ENCODE assay signal across 1 cellular context in the genomic region with DNA sequence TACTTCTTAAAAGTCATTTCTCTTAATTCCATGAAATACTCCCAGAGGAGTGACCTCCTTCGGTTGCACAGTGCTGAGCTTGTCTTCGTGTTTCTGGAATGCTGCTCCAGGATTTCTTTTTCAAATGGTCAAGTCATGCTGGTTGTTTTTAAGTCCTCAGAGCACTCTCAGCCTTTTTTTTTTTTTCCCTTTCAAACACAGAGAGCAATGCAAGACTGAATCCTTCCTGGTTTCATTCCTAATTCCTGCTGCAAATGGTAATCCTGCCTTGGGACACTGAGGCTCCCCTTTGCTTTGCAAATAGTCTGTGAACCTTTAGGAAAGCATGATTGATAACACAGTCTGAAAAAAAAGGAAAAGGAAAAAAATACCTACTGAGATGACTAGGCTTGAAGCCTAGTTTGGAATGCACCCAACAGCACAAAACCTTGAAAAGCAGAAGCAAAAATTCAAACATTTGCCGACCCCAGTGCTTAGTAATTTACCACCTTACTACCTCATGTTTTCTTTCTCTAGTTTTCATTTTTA.
TF ChIP-seq lines count a peak whose summit lies in the region.

No MANE protein-coding gene starts in this region.

TF ChIP-seq in H1, 55 proteins besides CTCF, POLR2A, EP300 and RAD21:
- TF ChIP-seq RNF2 (IDR thresholded peaks at IDR 0.05; ENCODE audit: borderline replicate concordance, low read depth, low read length, missing control alignments, poor library complexity, severe bottlenecking) (no peak), SAP30 (IDR thresholded peaks at IDR 0.05; ENCODE audit: insufficient read depth, insufficient replicate concordance, low read length) (no peak), EGR1 (IDR thresholded peaks at IDR 0.05; ENCODE audit: borderline replicate concordance, low read depth, low read length) (no peak), CBX5 (IDR thresholded peaks at IDR 0.05; ENCODE audit: low read depth, low read length) (no peak), SIX5 (IDR thresholded peaks at IDR 0.05; ENCODE audit: low read depth, low read length) (no peak), SP4 (IDR thresholded peaks at IDR 0.05; ENCODE audit: low read length) (no peak), TBP (IDR thresholded peaks at IDR 0.05; ENCODE audit: low read depth, low read length) (no peak), CBX8 (IDR thresholded peaks at IDR 0.05; ENCODE audit: borderline replicate concordance, low read depth, low read length) (no peak), CEBPB (IDR thresholded peaks at IDR 0.05; ENCODE audit: low read depth, low read length) (no peak), POU5F1 (IDR thresholded peaks at IDR 0.05; ENCODE audit: low read depth, low read length) (no peak), SIRT6 (IDR thresholded peaks at IDR 0.05; ENCODE audit: low read length) (no peak), BRCA1 (IDR thresholded peaks at IDR 0.05; ENCODE audit: low read depth, low read length) (no peak), SIN3A (conservative IDR thresholded peaks at IDR 0.05 in 1 of 2, IDR thresholded peaks at IDR 0.05 in 1 of 2; ENCODE audit: low read depth in 1 of 2, low read length in 2 of 2) (no peak), PHF8 (conservative IDR thresholded peaks at IDR 0.05; ENCODE audit: low read depth, low read length) (no peak), KDM5A (IDR thresholded peaks at IDR 0.05; ENCODE audit: low read length) (no peak), HDAC2 (IDR thresholded peaks at IDR 0.05; ENCODE audit: borderline replicate concordance in 1 of 2, low read depth in 2 of 2, low read length in 2 of 2) (no peak), SP2 (IDR thresholded peaks at IDR 0.05; ENCODE audit: low read length) (no peak)
- TF ChIP-seq, protein P1, sequence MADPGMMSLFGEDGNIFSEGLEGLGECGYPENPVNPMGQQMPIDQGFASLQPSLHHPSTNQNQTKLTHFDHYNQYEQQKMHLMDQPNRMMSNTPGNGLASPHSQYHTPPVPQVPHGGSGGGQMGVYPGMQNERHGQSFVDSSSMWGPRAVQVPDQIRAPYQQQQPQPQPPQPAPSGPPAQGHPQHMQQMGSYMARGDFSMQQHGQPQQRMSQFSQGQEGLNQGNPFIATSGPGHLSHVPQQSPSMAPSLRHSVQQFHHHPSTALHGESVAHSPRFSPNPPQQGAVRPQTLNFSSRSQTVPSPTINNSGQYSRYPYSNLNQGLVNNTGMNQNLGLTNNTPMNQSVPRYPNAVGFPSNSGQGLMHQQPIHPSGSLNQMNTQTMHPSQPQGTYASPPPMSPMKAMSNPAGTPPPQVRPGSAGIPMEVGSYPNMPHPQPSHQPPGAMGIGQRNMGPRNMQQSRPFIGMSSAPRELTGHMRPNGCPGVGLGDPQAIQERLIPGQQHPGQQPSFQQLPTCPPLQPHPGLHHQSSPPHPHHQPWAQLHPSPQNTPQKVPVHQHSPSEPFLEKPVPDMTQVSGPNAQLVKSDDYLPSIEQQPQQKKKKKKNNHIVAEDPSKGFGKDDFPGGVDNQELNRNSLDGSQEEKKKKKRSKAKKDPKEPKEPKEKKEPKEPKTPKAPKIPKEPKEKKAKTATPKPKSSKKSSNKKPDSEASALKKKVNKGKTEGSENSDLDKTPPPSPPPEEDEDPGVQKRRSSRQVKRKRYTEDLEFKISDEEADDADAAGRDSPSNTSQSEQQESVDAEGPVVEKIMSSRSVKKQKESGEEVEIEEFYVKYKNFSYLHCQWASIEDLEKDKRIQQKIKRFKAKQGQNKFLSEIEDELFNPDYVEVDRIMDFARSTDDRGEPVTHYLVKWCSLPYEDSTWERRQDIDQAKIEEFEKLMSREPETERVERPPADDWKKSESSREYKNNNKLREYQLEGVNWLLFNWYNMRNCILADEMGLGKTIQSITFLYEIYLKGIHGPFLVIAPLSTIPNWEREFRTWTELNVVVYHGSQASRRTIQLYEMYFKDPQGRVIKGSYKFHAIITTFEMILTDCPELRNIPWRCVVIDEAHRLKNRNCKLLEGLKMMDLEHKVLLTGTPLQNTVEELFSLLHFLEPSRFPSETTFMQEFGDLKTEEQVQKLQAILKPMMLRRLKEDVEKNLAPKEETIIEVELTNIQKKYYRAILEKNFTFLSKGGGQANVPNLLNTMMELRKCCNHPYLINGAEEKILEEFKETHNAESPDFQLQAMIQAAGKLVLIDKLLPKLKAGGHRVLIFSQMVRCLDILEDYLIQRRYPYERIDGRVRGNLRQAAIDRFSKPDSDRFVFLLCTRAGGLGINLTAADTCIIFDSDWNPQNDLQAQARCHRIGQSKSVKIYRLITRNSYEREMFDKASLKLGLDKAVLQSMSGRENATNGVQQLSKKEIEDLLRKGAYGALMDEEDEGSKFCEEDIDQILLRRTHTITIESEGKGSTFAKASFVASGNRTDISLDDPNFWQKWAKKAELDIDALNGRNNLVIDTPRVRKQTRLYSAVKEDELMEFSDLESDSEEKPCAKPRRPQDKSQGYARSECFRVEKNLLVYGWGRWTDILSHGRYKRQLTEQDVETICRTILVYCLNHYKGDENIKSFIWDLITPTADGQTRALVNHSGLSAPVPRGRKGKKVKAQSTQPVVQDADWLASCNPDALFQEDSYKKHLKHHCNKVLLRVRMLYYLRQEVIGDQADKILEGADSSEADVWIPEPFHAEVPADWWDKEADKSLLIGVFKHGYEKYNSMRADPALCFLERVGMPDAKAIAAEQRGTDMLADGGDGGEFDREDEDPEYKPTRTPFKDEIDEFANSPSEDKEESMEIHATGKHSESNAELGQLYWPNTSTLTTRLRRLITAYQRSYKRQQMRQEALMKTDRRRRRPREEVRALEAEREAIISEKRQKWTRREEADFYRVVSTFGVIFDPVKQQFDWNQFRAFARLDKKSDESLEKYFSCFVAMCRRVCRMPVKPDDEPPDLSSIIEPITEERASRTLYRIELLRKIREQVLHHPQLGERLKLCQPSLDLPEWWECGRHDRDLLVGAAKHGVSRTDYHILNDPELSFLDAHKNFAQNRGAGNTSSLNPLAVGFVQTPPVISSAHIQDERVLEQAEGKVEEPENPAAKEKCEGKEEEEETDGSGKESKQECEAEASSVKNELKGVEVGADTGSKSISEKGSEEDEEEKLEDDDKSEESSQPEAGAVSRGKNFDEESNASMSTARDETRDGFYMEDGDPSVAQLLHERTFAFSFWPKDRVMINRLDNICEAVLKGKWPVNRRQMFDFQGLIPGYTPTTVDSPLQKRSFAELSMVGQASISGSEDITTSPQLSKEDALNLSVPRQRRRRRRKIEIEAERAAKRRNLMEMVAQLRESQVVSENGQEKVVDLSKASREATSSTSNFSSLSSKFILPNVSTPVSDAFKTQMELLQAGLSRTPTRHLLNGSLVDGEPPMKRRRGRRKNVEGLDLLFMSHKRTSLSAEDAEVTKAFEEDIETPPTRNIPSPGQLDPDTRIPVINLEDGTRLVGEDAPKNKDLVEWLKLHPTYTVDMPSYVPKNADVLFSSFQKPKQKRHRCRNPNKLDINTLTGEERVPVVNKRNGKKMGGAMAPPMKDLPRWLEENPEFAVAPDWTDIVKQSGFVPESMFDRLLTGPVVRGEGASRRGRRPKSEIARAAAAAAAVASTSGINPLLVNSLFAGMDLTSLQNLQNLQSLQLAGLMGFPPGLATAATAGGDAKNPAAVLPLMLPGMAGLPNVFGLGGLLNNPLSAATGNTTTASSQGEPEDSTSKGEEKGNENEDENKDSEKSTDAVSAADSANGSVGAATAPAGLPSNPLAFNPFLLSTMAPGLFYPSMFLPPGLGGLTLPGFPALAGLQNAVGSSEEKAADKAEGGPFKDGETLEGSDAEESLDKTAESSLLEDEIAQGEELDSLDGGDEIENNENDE (IDR thresholded peaks at IDR 0.05; ENCODE audit: insufficient replicate concordance, low read length) = no peak
- TF ChIP-seq, protein P2, sequence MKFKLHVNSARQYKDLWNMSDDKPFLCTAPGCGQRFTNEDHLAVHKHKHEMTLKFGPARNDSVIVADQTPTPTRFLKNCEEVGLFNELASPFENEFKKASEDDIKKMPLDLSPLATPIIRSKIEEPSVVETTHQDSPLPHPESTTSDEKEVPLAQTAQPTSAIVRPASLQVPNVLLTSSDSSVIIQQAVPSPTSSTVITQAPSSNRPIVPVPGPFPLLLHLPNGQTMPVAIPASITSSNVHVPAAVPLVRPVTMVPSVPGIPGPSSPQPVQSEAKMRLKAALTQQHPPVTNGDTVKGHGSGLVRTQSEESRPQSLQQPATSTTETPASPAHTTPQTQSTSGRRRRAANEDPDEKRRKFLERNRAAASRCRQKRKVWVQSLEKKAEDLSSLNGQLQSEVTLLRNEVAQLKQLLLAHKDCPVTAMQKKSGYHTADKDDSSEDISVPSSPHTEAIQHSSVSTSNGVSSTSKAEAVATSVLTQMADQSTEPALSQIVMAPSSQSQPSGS (IDR thresholded peaks at IDR 0.05; ENCODE audit: low read length) = no peak
- TF ChIP-seq, protein P3, sequence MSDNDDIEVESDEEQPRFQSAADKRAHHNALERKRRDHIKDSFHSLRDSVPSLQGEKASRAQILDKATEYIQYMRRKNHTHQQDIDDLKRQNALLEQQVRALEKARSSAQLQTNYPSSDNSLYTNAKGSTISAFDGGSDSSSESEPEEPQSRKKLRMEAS (IDR thresholded peaks at IDR 0.05) = no peak
TF ChIP-seq in H1: peak in this region for 0.
